31 cellular contexts compared by ENCODE assay signal in the genomic region with DNA sequence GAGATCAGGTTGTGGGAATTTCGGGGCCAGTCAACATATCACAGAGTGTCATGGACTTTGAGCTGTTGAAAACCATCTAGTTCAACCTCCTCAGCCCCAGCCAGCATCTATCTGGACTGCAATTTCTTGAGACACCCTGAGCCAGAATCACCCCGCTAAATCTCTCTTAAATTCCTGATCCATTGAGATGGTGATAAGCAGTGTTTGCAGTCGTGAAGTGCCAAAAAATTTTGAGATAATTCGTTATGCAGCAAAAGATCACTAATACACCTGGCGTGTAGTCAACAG. TPM values are rescaled to one million over a fixed set of nuclear protein-coding genes. Genes with fewer than 3 reads are reported as not detected.
"Had no signal": no experiment of that assay in that cellular context is flagged by ENCODE, and none has a peak within 500 bp of the region (broad histone marks: within the 10 kb centered on the region; RNA-seq: fewer than 3 reads in every experiment).

No MANE protein-coding gene starts in this region.

- H3K9me3 Mint-ChIP-seq: effector memory CD8-positive, alpha-beta T cell; naive B cell had no signal

- H3K4me1 ChIP-seq: colonic mucosa, uterus had no signal

- H3K36me3 ChIP-seq: colonic mucosa, neutrophil, ovary, thoracic aorta, uterus, WERI-Rb-1 had no signal

- DNase-seq: activated CD4-positive, alpha-beta T cell treated with anti-CD3 and anti-CD28 coated beads for 48 hours; activated CD4-positive, alpha-beta T cell treated with anti-CD3 and anti-CD28 coated beads, Interleukin-2, amount 50 U/mL, for 48 hours; activated CD8-positive, alpha-beta memory T cell treated with anti-CD3 and anti-CD28 coated beads for 24 hours; activated effector memory CD4-positive, alpha-beta T cell treated with Interleukin-2 at 50 U/mL for 16 hours; activated naive CD4-positive, alpha-beta T cell treated with Interleukin-2 at 50 U/mL for 16 hours; colonic mucosa; effector memory CD8-positive, alpha-beta T cell; left cardiac atrium; left ventricle myocardium superior; naive B cell; ovary; stimulated activated CD4-positive, alpha-beta T cell treated with anti-CD3 and anti-CD28 coated beads, Interleukin-12 subunit alpha, Interleukin-12 subunit beta, amount 100 ng/mL, for 4 hours; stimulated activated CD4-positive, alpha-beta T cell treated with anti-CD3 and anti-CD28 coated beads, Interleukin-4, amount 100 ng/mL, for 1 hour; stimulated activated naive CD8-positive, alpha-beta T cell treated with anti-CD3 and anti-CD28 coated beads, Interleukin-15, Interleukin-2, amounts not matched to agents 100 U/mL and 50 U/mL, for 24 hours; uterus had no signal

- FAIRE-seq: keratinocyte had no signal

- H3K27ac Mint-ChIP-seq: activated naive CD8-positive, alpha-beta T cell; effector memory CD8-positive, alpha-beta T cell; progenitor cell of endocrine pancreas had no signal

- H3K27me3 Mint-ChIP-seq: activated naive CD8-positive, alpha-beta T cell; effector memory CD8-positive, alpha-beta T cell; naive B cell; progenitor cell of endocrine pancreas had no signal

- ATAC-seq: activated CD4-positive, CD25-positive, alpha-beta regulatory T cell treated with anti-CD3 and anti-CD28 coated beads, Interleukin-2, amount 50 U/mL, for 24 hours; effector memory CD8-positive, alpha-beta T cell; left ventricle myocardium superior; sciatic nerve; stimulated activated naive CD8-positive, alpha-beta T cell treated with anti-CD3 and anti-CD28 coated beads, Interleukin-15, Interleukin-2, amounts not matched to agents 100 U/mL and 50 U/mL, for 24 hours had no signal

- H3K9me3 ChIP-seq: colonic mucosa, neutrophil, ovary, thoracic aorta, uterus had no signal

- H3K4me3 ChIP-seq: colonic mucosa, ovary, skin epidermis, thoracic aorta, uterus had no signal

- H3K36me3 Mint-ChIP-seq: naive B cell had no signal

- H3K27me3 ChIP-seq: colonic mucosa, neutrophil, ovary, uterus had no signal

- H3K4me3 Mint-ChIP-seq: activated naive CD8-positive, alpha-beta T cell; effector memory CD8-positive, alpha-beta T cell; naive B cell had no signal

- H3K27ac ChIP-seq: colonic mucosa, neutrophil, ovary, skin epidermis, thoracic aorta, uterus, WERI-Rb-1 had no signal

RNA-seq across cellular contexts. Expression of a gene that starts 57.7 kb away (rescaled TPM):
- total RNA-seq: colonic mucosa, dermis microvascular lymphatic vessel endothelial cell, endothelial cell of umbilical vein, fibroblast of lung, fibroblast of villous mesenchyme, left ventricle myocardium superior, mammary epithelial cell, progenitor cell of endocrine pancreas, renal cortical epithelial cell, thoracic aorta, uterus had no signal
- polyA plus RNA-seq: endothelial cell of umbilical vein, esophagus, fibroblast of lung, keratinocyte, mammary epithelial cell had no signal
